In the genomic region with DNA sequence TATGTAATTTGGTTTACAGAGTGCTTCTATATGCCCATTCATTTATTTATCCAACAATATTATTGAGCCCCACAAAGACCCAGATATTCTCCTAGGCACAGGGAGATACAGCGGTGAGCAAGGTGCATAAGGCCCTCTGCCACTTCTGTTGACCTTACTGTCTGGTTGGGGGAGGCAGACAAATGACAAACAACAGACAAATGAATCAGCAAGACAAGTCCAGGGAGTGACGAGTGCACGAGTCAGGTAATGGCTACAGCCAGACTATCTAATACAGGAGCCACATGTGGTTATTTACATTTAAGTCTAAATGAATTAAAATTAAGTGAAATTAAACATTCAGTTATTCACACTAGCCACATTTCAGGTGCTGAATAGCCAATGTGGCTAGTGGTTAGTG, we compare ENCODE assay signal across 11 cellular contexts. TPM values are rescaled to one million over a fixed set of nuclear protein-coding genes. Genes with fewer than 3 reads are reported as not detected.
DNase-seq lines count a peak whose midpoint lies in the region; ATAC-seq, FAIRE-seq and TF ChIP-seq lines count a peak whose summit lies in the region.
"Had no signal": no experiment of that assay in that cellular context is flagged by ENCODE, and none has a peak within 500 bp of the region (broad histone marks: within the 10 kb centered on the region; RNA-seq: fewer than 3 reads in every experiment).

No MANE protein-coding gene starts in this region.

- peaks cover 2% of the 10 kb centered on the region for H3K27me3 Mint-ChIP-seq in activated CD8-positive, alpha-beta T cell treated with anti-CD3 and anti-CD28 coated beads for 36 hours

- H3K9ac ChIP-seq in kidney (ENCODE audit: low read length in 2 of 2) = no peak overlapping the region

- H3K27me3 ChIP-seq in PC-9 (ENCODE audit: insufficient read depth, low read depth) = no peaks in the 10 kb centered on the region
- no peaks in the 10 kb centered on the region for H3K27me3 ChIP-seq in lower lobe of right lung (ENCODE audit: low read depth)
- no peaks in the 10 kb centered on the region for H3K27me3 ChIP-seq in tibial nerve

- H4K20me1 ChIP-seq in PC-9 (ENCODE audit: insufficient read depth) = no peaks in the 10 kb centered on the region

- H3K4me3 ChIP-seq in PC-9 = no peak overlapping the region
- no peak overlapping the region for H3K4me3 ChIP-seq in lower lobe of right lung
- no peak overlapping the region for H3K4me3 ChIP-seq in tibial nerve
- H3K4me3 ChIP-seq in kidney (ENCODE audit: low read length in 2 of 2) = no peak overlapping the region

- BruUV-seq in PC-9 (replicated peaks; lab: Mats Ljungman, UMichigan) = no TSS peak

- no peak overlapping the region for H3K27ac Mint-ChIP-seq in activated CD8-positive, alpha-beta T cell treated with anti-CD3 and anti-CD28 coated beads for 36 hours
- H3K27ac Mint-ChIP-seq: type B pancreatic cell had no signal

- POLR2A ChIA-PET in PC-9 (lab: Charles Lee; ENCODE audit: unreplicated experiment) = interaction anchor here (0.6 kb wide), 1 partner anchor 22 kb away, joined by 3 read pairs; the partner anchor contains the start of gene BCAR3
- POLR2A ChIA-PET in activated CD8-positive, alpha-beta T cell treated with anti-CD3 and anti-CD28 coated beads for 36 hours (lab: Charles Lee) = no interaction called here

- H3K9me2 ChIP-seq in PC-9 (ENCODE audit: insufficient read depth) = no peaks in the 10 kb centered on the region

- CTCF ChIA-PET in PC-9 (lab: Charles Lee) = no interaction called here
- CTCF ChIA-PET in activated CD8-positive, alpha-beta T cell treated with anti-CD3 and anti-CD28 coated beads for 36 hours (lab: Charles Lee) = interaction anchor here (1.3 kb wide), 1 partner anchor 8 kb away, joined by 3 read pairs; no protein-coding TSS in a partner anchor

- peak overlapping the region; percentile 72 for H3K4me2 ChIP-seq in PC-9

- H3K4me1 ChIP-seq in PC-9 (replicated peaks; ENCODE audit: insufficient read depth) (peaks cover 76% of the 10 kb centered on the region), lower lobe of right lung (peaks cover 34% of the 10 kb centered on the region), tibial nerve (peaks cover 0 to 14% (median 8%) of the 10 kb centered on the region in 4 donors), kidney (ENCODE audit: control insufficient read depth in 1 of 2, insufficient read depth in 1 of 2, low read depth in 1 of 2, low read length in 2 of 2) (no peaks in the 10 kb centered on the region)

- peaks cover 61% of the 10 kb centered on the region for H3F3A ChIP-seq in PC-9 (ENCODE audit: insufficient read depth, low read depth)

- TF ChIP-seq EP300 in tibial nerve (IDR thresholded peaks at IDR 0.05) = no peak

- TF ChIP-seq CTCF in PC-9 (conservative IDR thresholded peaks at IDR 0.05) (no peak), lower lobe of right lung (IDR thresholded peaks at IDR 0.05) (no peak), tibial nerve (IDR thresholded peaks at IDR 0.05) (no peak), kidney (IDR thresholded peaks at IDR 0.05; ENCODE audit: borderline replicate concordance, extremely low read depth, insufficient read depth) (no peak)
- no peak for TF ChIP-seq CTCF in activated CD8-positive, alpha-beta T cell treated with anti-CD3 and anti-CD28 coated beads for 36 hours (IDR thresholded peaks at IDR 0.05)

- H3K9me3 ChIP-seq in PC-9 (ENCODE audit: insufficient read depth, low read depth) (peaks cover 3% of the 10 kb centered on the region; the same call in 1 of the 2 replicates), lower lobe of right lung (no peaks in the 10 kb centered on the region), tibial nerve (no peaks in the 10 kb centered on the region), kidney (ENCODE audit: control insufficient read depth in 1 of 2, low read length in 2 of 2) (no peaks in the 10 kb centered on the region)

- H3K4me1 Mint-ChIP-seq in activated CD8-positive, alpha-beta T cell treated with anti-CD3 and anti-CD28 coated beads for 36 hours (ENCODE audit: low read depth) = peaks cover 20% of the 10 kb centered on the region

- H3K27ac ChIP-seq in PC-9 = peak overlapping the region; percentile 97
- H3K27ac ChIP-seq in lower lobe of right lung = peak overlapping the region; percentile 46
- no peak overlapping the region for H3K27ac ChIP-seq in tibial nerve
- H3K27ac ChIP-seq in kidney (ENCODE audit: low read depth in 2 of 2, low read length in 2 of 2) = no peak overlapping the region

- no peak for TF ChIP-seq POLR2A in GM12891 (IDR thresholded peaks at IDR 0.05; ENCODE audit: low read depth, low read length)
- TF ChIP-seq POLR2A in tibial nerve (IDR thresholded peaks at IDR 0.05) = no peak

- H3K9me3 Mint-ChIP-seq in activated CD8-positive, alpha-beta T cell treated with anti-CD3 and anti-CD28 coated beads for 36 hours = no peaks in the 10 kb centered on the region
- H3K9me3 Mint-ChIP-seq: type B pancreatic cell had no signal

- intact Hi-C loops in PC-9 (cut with micrococcal nuclease; ENCODE audit: unreplicated experiment) = no loop called here
- intact Hi-C loops in lower lobe of right lung (cut with DNase I) = no loop called here
- intact Hi-C loops in kidney (cut with DNase I) = no loop called here
- intact Hi-C loops in activated CD8-positive, alpha-beta T cell treated with anti-CD3 and anti-CD28 coated beads for 36 hours (cut with micrococcal nuclease) = no loop called here

- WGBS in tibial nerve, 2 donors = 92 to 98% methylated on average over 3 of the region's 3 CpGs

- DNase-seq in GM12891 (ENCODE audit: insufficient read length, low spot score) (no peak), PC-9 (peak; percentile 26 to 79), lower lobe of right lung (no peak), tibial nerve (ENCODE audit: low spot score in 2 of 2) (no peak), SKM-1 (lab: John Stamatoyannopoulos, UW; ENCODE audit: unreplicated experiment) (no peak), kidney (no peak)
- DNase-seq in activated CD8-positive, alpha-beta T cell treated with anti-CD3 and anti-CD28 coated beads for 36 hours = no peak
- DNase-seq: DMS 273 treated with DMSO at 0.1 percent for 48 hours, NCI-H1694 treated with DMSO at 0.1 percent for 48 hours had no signal

- FAIRE-seq in GM12891 (lab: Jason Lieb, UNC) (peak; percentile 66), kidney (lab: Jason Lieb, UNC) (no peak)

- H2AFZ ChIP-seq in PC-9 = no peak overlapping the region

- H3K36me3 ChIP-seq in PC-9 (ENCODE audit: low read depth) (peaks cover 7% of the 10 kb centered on the region), lower lobe of right lung (no peaks in the 10 kb centered on the region), tibial nerve (no peaks in the 10 kb centered on the region), kidney (ENCODE audit: control insufficient read depth in 1 of 2, insufficient read depth in 2 of 2, low read length in 2 of 2) (no peaks in the 10 kb centered on the region)

- ATAC-seq in HG02759 (IDR thresholded peaks at IDR 0.05; ENCODE audit: unreplicated experiment) (peak; percentile 20), lower lobe of right lung (no peak)
- ATAC-seq in activated CD8-positive, alpha-beta T cell treated with anti-CD3 and anti-CD28 coated beads for 36 hours = no peak

- H3K79me2 ChIP-seq in PC-9 (ENCODE audit: low read depth) = peaks cover 39% of the 10 kb centered on the region

- no peaks in the 10 kb centered on the region for H3K36me3 Mint-ChIP-seq in activated CD8-positive, alpha-beta T cell treated with anti-CD3 and anti-CD28 coated beads for 36 hours (ENCODE audit: low read depth)
- H3K36me3 Mint-ChIP-seq: type B pancreatic cell had no signal

- no peak overlapping the region for H3K4me3 Mint-ChIP-seq in activated CD8-positive, alpha-beta T cell treated with anti-CD3 and anti-CD28 coated beads for 36 hours
- H3K4me3 Mint-ChIP-seq: type B pancreatic cell had no signal

TF ChIP-seq in GM12891, 5 proteins besides CTCF, POLR2A, EP300 and RAD21:
- no peak for TF ChIP-seq POLR2AphosphoS5 (IDR thresholded peaks at IDR 0.05; ENCODE audit: low read depth, low read length)
- TF ChIP-seq PAX5 (IDR thresholded peaks at IDR 0.05; ENCODE audit: insufficient read depth, low read length, severe bottlenecking) = no peak
TF ChIP-seq in GM12891: peak in this region for 0.

RNA-seq across cellular contexts. Expression of gene BCAR3, which starts 22.0 kb away (rescaled TPM):
- polyA plus RNA-seq in GM12891 (2012; ENCODE audit: low read depth, missing spikeins) = 2.4 TPM
- total RNA-seq in PC-9 (2021) (62.5 and 70.0 TPM in 2 replicates), lower lobe of right lung (24.9 TPM), tibial nerve (10 to 100 TPM; 26.2 to 41.8 (median 36.5) TPM), kidney (25.4 TPM)
- 28.4 TPM for polyA plus RNA-seq in kidney (ENCODE audit: insufficient read depth, low read depth, low replicate concordance)
- total RNA-seq in activated CD8-positive, alpha-beta T cell treated with anti-CD3 and anti-CD28 coated beads for 36 hours = under 1 TPM; 0.51 to 0.70 TPM

Comparison
In these comparisons a context has a peak if more than half of its experiments do, and no peak if none do; other contexts are left out.
1. DNase-seq: peak in PC-9 (2 of 2); none in GM12891 (single experiment), lower lobe of right lung (single experiment), tibial nerve (0 of 2), SKM-1 (single experiment), kidney (single experiment) and activated CD8-positive, alpha-beta T cell treated with anti-CD3 and anti-CD28 coated beads for 36 hours (single experiment).
2. H3K27ac ChIP-seq: peak in PC-9 (single experiment) and lower lobe of right lung (single experiment); none in tibial nerve (0 of 4) and kidney (0 of 2).
3. RNA of gene BCAR3, which starts 22.0 kb away (total RNA-seq): 62.5 to 70.0 TPM in PC-9, 26.2 to 41.8 TPM in tibial nerve, 25.4 TPM in kidney (single experiment) and 24.9 TPM in lower lobe of right lung (single experiment); 0.51 to 0.70 TPM in activated CD8-positive, alpha-beta T cell treated with anti-CD3 and anti-CD28 coated beads for 36 hours; every median in the first group is over 10 times any median in the second.